ENCODE assay signal across 16 cellular contexts in the genomic region with DNA sequence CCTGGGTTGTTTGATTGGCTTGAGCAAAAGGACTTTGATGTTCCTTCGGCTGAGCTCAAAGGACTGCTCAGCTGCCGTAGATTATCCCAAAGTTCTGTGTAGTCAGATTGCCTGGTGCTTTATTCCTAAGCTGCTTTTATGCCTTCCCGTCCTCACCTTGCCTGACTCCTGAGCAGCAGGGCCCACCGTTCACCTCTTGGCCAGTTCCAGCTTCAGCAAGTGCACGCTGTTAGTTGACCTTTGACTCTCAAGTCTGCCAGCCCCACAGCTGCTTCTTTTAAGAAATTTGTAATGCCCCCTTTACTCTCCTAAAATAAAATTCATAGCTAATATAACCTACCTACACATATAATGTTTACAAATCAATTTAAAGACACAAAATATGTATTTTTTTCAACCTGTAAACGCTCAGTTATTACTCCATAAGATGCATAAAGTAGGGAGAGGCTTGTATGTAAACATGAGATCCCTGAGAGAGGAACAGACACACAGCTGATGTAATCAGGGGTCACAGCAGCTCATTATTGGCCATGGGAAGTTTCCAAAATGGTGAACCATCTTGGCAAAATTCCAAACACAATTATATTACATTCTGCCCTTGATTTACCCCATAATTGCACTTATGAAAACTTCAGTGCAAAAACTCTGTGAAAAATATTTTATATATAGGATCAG.
"Had no signal": no experiment of that assay in that cellular context is flagged by ENCODE, and none has a peak within 500 bp of the region (broad histone marks: within the 10 kb centered on the region; RNA-seq: fewer than 3 reads in every experiment).

No MANE protein-coding gene starts in this region.

- H3K27ac Mint-ChIP-seq: activated CD4-positive, alpha-beta memory T cell treated with anti-CD3 and anti-CD28 coated beads for 36 hours; activated naive CD4-positive, alpha-beta T cell treated with anti-CD3 and anti-CD28 coated beads, Interleukin-2, amount 50 U/mL, for 72 hours; stimulated activated naive CD8-positive, alpha-beta T cell treated with anti-CD3 and anti-CD28 coated beads, Interleukin-15, Interleukin-2, amounts not matched to agents 100 ng/mL and 50 ng/mL, for 24 hours; T-helper 2 cell treated with Interferon-gamma antibody and Interleukin-4, amounts not matched to agents 5 μg/mL and 100 μg/mL, for 36 hours had no signal

- H3K9me3 Mint-ChIP-seq: activated CD4-positive, alpha-beta memory T cell treated with anti-CD3 and anti-CD28 coated beads for 36 hours; activated naive CD4-positive, alpha-beta T cell treated with anti-CD3 and anti-CD28 coated beads, Interleukin-2, amount 50 U/mL, for 72 hours; activated T-cell treated with anti-CD3 and anti-CD28 coated beads, Interleukin-2, amount 50 U/mL, for 4 hours; stimulated activated naive CD8-positive, alpha-beta T cell treated with anti-CD3 and anti-CD28 coated beads, Interleukin-15, Interleukin-2, amounts not matched to agents 100 ng/mL and 50 ng/mL, for 24 hours; T-helper 2 cell treated with Interferon-gamma antibody and Interleukin-4, amounts not matched to agents 5 μg/mL and 100 μg/mL, for 36 hours had no signal

- H3K27ac ChIP-seq: breast epithelium, dorsolateral prefrontal cortex, ovary, upper lobe of right lung had no signal

- H3K4me1 ChIP-seq: breast epithelium had no signal

- H3K27me3 ChIP-seq: breast epithelium, ovary, upper lobe of right lung had no signal

- H3K9me3 ChIP-seq: breast epithelium, ovary, upper lobe of right lung had no signal

- H3K4me3 Mint-ChIP-seq: activated CD4-positive, alpha-beta memory T cell treated with anti-CD3 and anti-CD28 coated beads for 36 hours; activated T-cell treated with anti-CD3 and anti-CD28 coated beads, Interleukin-2, amount 50 U/mL, for 4 hours; stimulated activated naive CD8-positive, alpha-beta T cell treated with anti-CD3 and anti-CD28 coated beads, Interleukin-15, Interleukin-2, amounts not matched to agents 100 ng/mL and 50 ng/mL, for 24 hours; T-helper 2 cell treated with Interferon-gamma antibody and Interleukin-4, amounts not matched to agents 5 μg/mL and 100 μg/mL, for 36 hours had no signal

- DNase-seq: activated CD4-positive, alpha-beta memory T cell treated with anti-CD3 and anti-CD28 coated beads for 36 hours; activated effector memory CD4-positive, alpha-beta T cell treated with anti-CD3 and anti-CD28 coated beads, Interleukin-2, amount 50 U/mL, for 16 hours; activated T-cell treated with anti-CD3 and anti-CD28 coated beads, Interleukin-2, amount 50 U/mL, for 4 hours; anterior cingulate cortex; dorsolateral prefrontal cortex; foreskin fibroblast; left colon; ovary; stimulated activated CD4-positive, alpha-beta T cell treated with anti-CD3 and anti-CD28 coated beads, Interleukin-4, amount 100 ng/mL, for 1 hour; stimulated activated CD8-positive, alpha-beta memory T cell treated with anti-CD3 and anti-CD28 coated beads, Interleukin-4, amount 100 ng/mL, for 48 hours; upper lobe of right lung had no signal

- H3K4me3 ChIP-seq: breast epithelium, dorsolateral prefrontal cortex, lung, ovary, upper lobe of right lung had no signal

- H3K36me3 Mint-ChIP-seq: activated CD4-positive, alpha-beta memory T cell treated with anti-CD3 and anti-CD28 coated beads for 36 hours; activated naive CD4-positive, alpha-beta T cell treated with anti-CD3 and anti-CD28 coated beads, Interleukin-2, amount 50 U/mL, for 72 hours had no signal

- ATAC-seq: activated naive CD4-positive, alpha-beta T cell treated with anti-CD3 and anti-CD28 coated beads, Interleukin-2, amount 50 U/mL, for 72 hours; activated T-cell treated with anti-CD3 and anti-CD28 coated beads, Interleukin-2, amount 50 U/mL, for 4 hours; left colon; upper lobe of right lung had no signal

- H3K36me3 ChIP-seq: breast epithelium, ovary, upper lobe of right lung had no signal

- H3K27me3 Mint-ChIP-seq: activated CD4-positive, alpha-beta memory T cell treated with anti-CD3 and anti-CD28 coated beads for 36 hours; stimulated activated naive CD8-positive, alpha-beta T cell treated with anti-CD3 and anti-CD28 coated beads, Interleukin-15, Interleukin-2, amounts not matched to agents 100 ng/mL and 50 ng/mL, for 24 hours had no signal
